10 cellular contexts compared by ENCODE assay signal in genomic region chr6:43972179-43972914, GRCh38.
A peak's percentile ranks its signal among the peaks of the same experiment; 100 is the strongest.
DNase-seq lines count a peak whose midpoint lies in the region; ATAC-seq and TF ChIP-seq lines count a peak whose summit lies in the region.
"Had no signal": no experiment of that assay in that cellular context is flagged by ENCODE, and none has a peak within 500 bp of the region (broad histone marks: within the 10 kb centered on the region; RNA-seq: fewer than 3 reads in every experiment).

No MANE protein-coding gene starts in this region.

- intact Hi-C loops in ascending aorta (cut with DNase I) (loop anchor here (2.0 to 5.0 kb wide), 2 partner anchors 20 to 105 kb away; no protein-coding TSS in a partner anchor), Right ventricle myocardium superior (cut with DNase I) (no loop called here)

- H4K20me1 ChIP-seq in GM23248 (ENCODE audit: insufficient read depth), result no peaks in the 10 kb centered on the region

- in situ Hi-C loops in GM23248 (cut with MboI), result no loop called here

- H3K9me3 ChIP-seq in GM23248 (ENCODE audit: low read depth) (no peaks in the 10 kb centered on the region), ascending aorta (no peaks in the 10 kb centered on the region), skeletal muscle satellite cell (replicated peaks; ENCODE audit: low read length) (no peaks in the 10 kb centered on the region)

- TF ChIP-seq CTCF in ascending aorta (IDR thresholded peaks at IDR 0.05), result no peak

- H3K9ac ChIP-seq in GM23248 (peak overlapping the region; percentile 66), skeletal muscle satellite cell (ENCODE audit: low read depth, low read length) (peak overlapping the region; percentile 55)

- H3K36me3 ChIP-seq in GM23248 (ENCODE audit: low read depth), result no peaks in the 10 kb centered on the region
- no peaks in the 10 kb centered on the region for H3K36me3 ChIP-seq in ascending aorta
- no peaks in the 10 kb centered on the region for H3K36me3 ChIP-seq in skeletal muscle satellite cell (ENCODE audit: insufficient read depth, low read length)

- H3K4me3 ChIP-seq in GM23248 (no peak overlapping the region), ascending aorta (no peak overlapping the region), skeletal muscle satellite cell (ENCODE audit: low read length) (peak overlapping the region; percentile 12)

- H3K4me2 ChIP-seq in GM23248 (ENCODE audit: unreplicated experiment) (peak overlapping the region; percentile 58), skeletal muscle satellite cell (ENCODE audit: low read length) (peak overlapping the region; percentile 54)

- H3K27me3 ChIP-seq in GM23248 (replicated peaks; ENCODE audit: insufficient read depth) (no peaks in the 10 kb centered on the region), ascending aorta (no peaks in the 10 kb centered on the region), skeletal muscle satellite cell (ENCODE audit: control insufficient read depth, insufficient read depth, low read length) (peaks cover 6% of the 10 kb centered on the region)

- no peaks in the 10 kb centered on the region for H3K79me2 ChIP-seq in GM23248 (ENCODE audit: insufficient read depth)

- H3K27ac ChIP-seq in GM23248 (peak overlapping the region; percentile 84), ascending aorta (peak overlapping the region; percentile 75 to 87)

- peak overlapping the region; percentile 55 for H2AFZ ChIP-seq in GM23248

- peaks cover 37% of the 10 kb centered on the region for H3F3A ChIP-seq in GM23248 (ENCODE audit: insufficient read depth)

- no peaks in the 10 kb centered on the region for H3K9me2 ChIP-seq in GM23248 (ENCODE audit: insufficient read depth)

- ATAC-seq in Right ventricle myocardium superior (ENCODE audit: poor library complexity), result peak; percentile 57
- no peak for ATAC-seq in activated CD4-positive, CD25-positive, alpha-beta regulatory T cell treated with anti-CD3 and anti-CD28 coated beads, Interleukin-2, amount 50 U/mL, for 24 hours

- peak; percentile 80 for DNase-seq in GM23248
- DNase-seq in ascending aorta (ENCODE audit: low spot score in 2 of 2), result peak in 1 of 2 donors; percentile 74
- no peak for DNase-seq in Right ventricle myocardium superior
- DNase-seq in cerebellar cortex (ENCODE audit: low spot score), result no peak
- no peak for DNase-seq in germinal center (ENCODE audit: low spot score)
- DNase-seq in iPS-NIHi11 (ENCODE audit: low spot score), result no peak
- DNase-seq: activated naive CD8-positive, alpha-beta T cell treated with anti-CD3 and anti-CD28 coated beads, Interleukin-2, amount 10 ng/mL, durations not matched to agents 7 days and 5 days; DND-41 had no signal

- peaks cover 39% of the 10 kb centered on the region for H3K4me1 ChIP-seq in GM23248 (ENCODE audit: insufficient read depth)
- peaks cover 0 to 17% of the 10 kb centered on the region in 2 donors for H3K4me1 ChIP-seq in ascending aorta
- peaks cover 35% of the 10 kb centered on the region for H3K4me1 ChIP-seq in skeletal muscle satellite cell (ENCODE audit: control insufficient read depth, insufficient read depth, low read length)

- 44 to 52% methylated on average over 6 of the region's 6 CpGs for WGBS in GM23248 (ENCODE audit: low coverage in 1 of 2, low lambda C conversion rate in 2 of 2, missing lambda C conversion rate in 2 of 2), 2 experiments
